Comparison of ENCODE assay signal across 1 cellular context in the genomic region with DNA sequence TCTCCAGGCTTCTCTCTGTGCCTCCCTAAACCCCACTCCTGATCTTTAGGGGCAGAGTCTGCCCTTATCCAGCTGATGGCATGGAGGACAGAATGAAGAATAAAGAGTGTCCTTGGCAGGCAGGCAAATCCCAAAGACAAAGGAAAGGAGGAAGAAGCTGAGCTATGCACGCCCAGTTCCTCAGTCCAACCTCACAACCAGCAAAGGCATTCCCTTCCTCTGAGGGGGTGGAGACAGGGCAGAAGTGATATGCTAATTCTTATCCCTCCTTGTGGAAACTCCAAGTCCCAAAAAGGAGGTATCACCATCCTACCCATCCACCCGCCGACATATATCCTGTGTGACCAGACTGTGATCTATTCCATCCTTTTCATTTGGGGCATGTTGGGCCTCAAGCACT.
TF ChIP-seq lines count a peak whose summit lies in the region.

No MANE protein-coding gene starts in this region.

TF ChIP-seq in endothelial cell of umbilical vein, 7 proteins besides CTCF, POLR2A, EP300 and RAD21:
- TF ChIP-seq GATA2 (IDR thresholded peaks at IDR 0.05; ENCODE audit: insufficient read depth, insufficient read length, low read depth, low read length) (no peak), POLR2AphosphoS5 (IDR thresholded peaks at IDR 0.05; ENCODE audit: insufficient read depth, low read depth, low read length) (no peak), EZH2 (IDR thresholded peaks at IDR 0.05; ENCODE audit: borderline replicate concordance, low read depth, low read length, severe bottlenecking) (no peak), MYC (IDR thresholded peaks at IDR 0.05; ENCODE audit: low read depth, low read length) (no peak), JUN (IDR thresholded peaks at IDR 0.05; ENCODE audit: borderline replicate concordance, insufficient read depth, insufficient read length, low read depth) (no peak), FOS (IDR thresholded peaks at IDR 0.05; ENCODE audit: borderline replicate concordance, insufficient read depth, low read length) (no peak)
- TF ChIP-seq, protein P1, sequence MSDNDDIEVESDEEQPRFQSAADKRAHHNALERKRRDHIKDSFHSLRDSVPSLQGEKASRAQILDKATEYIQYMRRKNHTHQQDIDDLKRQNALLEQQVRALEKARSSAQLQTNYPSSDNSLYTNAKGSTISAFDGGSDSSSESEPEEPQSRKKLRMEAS (IDR thresholded peaks at IDR 0.05; ENCODE audit: insufficient read depth, insufficient read length), result no peak
TF ChIP-seq in endothelial cell of umbilical vein: peak in this region for 0.
